In genomic region chr10:7391748-7392147, GRCh38 we compare ENCODE assay signal across 25 cellular contexts.
"Had no signal": no experiment of that assay in that cellular context is flagged by ENCODE, and none has a peak within 500 bp of the region (broad histone marks: within the 10 kb centered on the region; RNA-seq: fewer than 3 reads in every experiment).

No MANE protein-coding gene starts in this region.

- H3K9me3 ChIP-seq: esophagus muscularis mucosa, gastroesophageal sphincter, heart left ventricle, left lung, lower lobe of right lung, mucosa of descending colon had no signal

- H3K36me3 Mint-ChIP-seq: mesothelial cell of epicardium, naive B cell had no signal

- DNase-seq: dermis blood vessel endothelial cell; dorsolateral prefrontal cortex; effector CD4-positive, alpha-beta T cell; effector memory CD4-positive, alpha-beta T cell; foreskin keratinocyte; heart left ventricle; hypothalamus; immature natural killer cell; islet precursor cell; kidney; left cardiac atrium; left lung; left ventricle myocardium superior; lower lobe of right lung; mesenchymal stem cell; mucosa of descending colon; naive B cell had no signal

- H3K4me3 ChIP-seq: coronary artery, dorsolateral prefrontal cortex, esophagus muscularis mucosa, gastroesophageal sphincter, heart left ventricle, hepatocyte, left lung, lower lobe of right lung, mucosa of descending colon had no signal

- H3K4me1 ChIP-seq: foreskin keratinocyte, left lung, lower lobe of right lung had no signal

- H3K4me3 Mint-ChIP-seq: immature natural killer cell, mesothelial cell of epicardium had no signal

- H3K27me3 Mint-ChIP-seq: naive B cell had no signal

- H3K27me3 ChIP-seq: dorsolateral prefrontal cortex, esophagus muscularis mucosa, foreskin keratinocyte, gastroesophageal sphincter, heart left ventricle, hepatocyte, left lung had no signal

- ATAC-seq: foreskin keratinocyte, gastroesophageal sphincter, heart left ventricle, left cardiac atrium, left lung, left ventricle myocardium superior, lower lobe of right lung, mucosa of descending colon had no signal

- H3K4me2 ChIP-seq: hepatocyte had no signal

- H2AFZ ChIP-seq: hepatocyte had no signal

- H3K9me3 Mint-ChIP-seq: naive B cell had no signal

- H3K36me3 ChIP-seq: esophagus muscularis mucosa, gastroesophageal sphincter, heart left ventricle, left lung, lower lobe of right lung had no signal

- FAIRE-seq: colon, endothelial cell of umbilical vein, frontal cortex, kidney had no signal

- H3K27ac Mint-ChIP-seq: mesothelial cell of epicardium had no signal

- H3K27ac ChIP-seq: coronary artery, dorsolateral prefrontal cortex, esophagus muscularis mucosa, foreskin keratinocyte, gastroesophageal sphincter, heart left ventricle, hepatocyte, left lung, lower lobe of right lung had no signal

- H3K4me1 Mint-ChIP-seq: mesothelial cell of epicardium had no signal
